In genomic region chr22:31489632-31490495, GRCh38 we compare ENCODE assay signal across 1 cellular context.
TF ChIP-seq lines count a peak whose summit lies in the region.

A gene with protein sequence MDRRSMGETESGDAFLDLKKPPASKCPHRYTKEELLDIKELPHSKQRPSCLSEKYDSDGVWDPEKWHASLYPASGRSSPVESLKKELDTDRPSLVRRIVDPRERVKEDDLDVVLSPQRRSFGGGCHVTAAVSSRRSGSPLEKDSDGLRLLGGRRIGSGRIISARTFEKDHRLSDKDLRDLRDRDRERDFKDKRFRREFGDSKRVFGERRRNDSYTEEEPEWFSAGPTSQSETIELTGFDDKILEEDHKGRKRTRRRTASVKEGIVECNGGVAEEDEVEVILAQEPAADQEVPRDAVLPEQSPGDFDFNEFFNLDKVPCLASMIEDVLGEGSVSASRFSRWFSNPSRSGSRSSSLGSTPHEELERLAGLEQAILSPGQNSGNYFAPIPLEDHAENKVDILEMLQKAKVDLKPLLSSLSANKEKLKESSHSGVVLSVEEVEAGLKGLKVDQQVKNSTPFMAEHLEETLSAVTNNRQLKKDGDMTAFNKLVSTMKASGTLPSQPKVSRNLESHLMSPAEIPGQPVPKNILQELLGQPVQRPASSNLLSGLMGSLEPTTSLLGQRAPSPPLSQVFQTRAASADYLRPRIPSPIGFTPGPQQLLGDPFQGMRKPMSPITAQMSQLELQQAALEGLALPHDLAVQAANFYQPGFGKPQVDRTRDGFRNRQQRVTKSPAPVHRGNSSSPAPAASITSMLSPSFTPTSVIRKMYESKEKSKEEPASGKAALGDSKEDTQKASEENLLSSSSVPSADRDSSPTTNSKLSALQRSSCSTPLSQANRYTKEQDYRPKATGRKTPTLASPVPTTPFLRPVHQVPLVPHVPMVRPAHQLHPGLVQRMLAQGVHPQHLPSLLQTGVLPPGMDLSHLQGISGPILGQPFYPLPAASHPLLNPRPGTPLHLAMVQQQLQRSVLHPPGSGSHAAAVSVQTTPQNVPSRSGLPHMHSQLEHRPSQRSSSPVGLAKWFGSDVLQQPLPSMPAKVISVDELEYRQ (minus strand): TSS chr22:31489842. CDS start chr22:31488718, 1,124 bp downstream.

TF ChIP-seq in HepG2, 621 proteins besides CTCF, POLR2A, EP300 and RAD21 (continued from another document and continues in another):
- TF ChIP-seq, protein P1, sequence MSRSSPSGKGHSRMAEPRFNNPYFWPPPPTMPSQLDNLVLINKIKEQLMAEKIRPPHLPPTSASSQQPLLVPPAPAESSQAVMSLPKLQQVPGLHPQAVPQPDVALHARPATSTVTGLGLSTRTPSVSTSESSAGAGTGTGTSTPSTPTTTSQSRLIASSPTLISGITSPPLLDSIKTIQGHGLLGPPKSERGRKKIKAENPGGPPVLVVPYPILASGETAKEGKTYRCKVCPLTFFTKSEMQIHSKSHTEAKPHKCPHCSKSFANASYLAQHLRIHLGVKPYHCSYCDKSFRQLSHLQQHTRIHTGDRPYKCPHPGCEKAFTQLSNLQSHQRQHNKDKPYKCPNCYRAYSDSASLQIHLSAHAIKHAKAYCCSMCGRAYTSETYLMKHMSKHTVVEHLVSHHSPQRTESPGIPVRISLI (CRISPR knock-in tag; IDR thresholded peaks at IDR 0.05; ENCODE audit: borderline replicate concordance): no peak
- TF ChIP-seq ZBTB14 (CRISPR knock-in tag; IDR thresholded peaks at IDR 0.05) (peak; percentile 77), NCOA2 (CRISPR knock-in tag; IDR thresholded peaks at IDR 0.05) (no peak), TBP (CRISPR knock-in tag; IDR thresholded peaks at IDR 0.05) (no peak), ZFYVE20 (CRISPR knock-in tag; IDR thresholded peaks at IDR 0.05; ENCODE audit: borderline replicate concordance, low read depth) (no peak), ZBTB38 (CRISPR knock-in tag; IDR thresholded peaks at IDR 0.05) (peak; percentile 67), GTF2F1 (IDR thresholded peaks at IDR 0.05; ENCODE audit: low read length) (no peak), ARID2 (CRISPR knock-in tag; IDR thresholded peaks at IDR 0.05; ENCODE audit: borderline replicate concordance) (peak; percentile 54; the same call in 1 of the 2 replicates), MXD4 (CRISPR knock-in tag; IDR thresholded peaks at IDR 0.05) (no peak; the same call in 1 of the 2 replicates), MEIS1 (CRISPR knock-in tag; IDR thresholded peaks at IDR 0.05; ENCODE audit: borderline replicate concordance) (0 out of 2 replicates have a peak, but pooled peaks have one; percentile 44), MEF2D (CRISPR knock-in tag; IDR thresholded peaks at IDR 0.05) (0 out of 2 replicates have a peak, but pooled peaks have one; percentile 32), ZNF839 (CRISPR knock-in tag; IDR thresholded peaks at IDR 0.05; ENCODE audit: borderline replicate concordance) (no peak), PREB (CRISPR knock-in tag; IDR thresholded peaks at IDR 0.05) (no peak), ZNF597 (CRISPR knock-in tag; IDR thresholded peaks at IDR 0.05) (no peak), FOXA1 (IDR thresholded peaks at IDR 0.05) (no peak), FOXA1 (CRISPR knock-in tag; IDR thresholded peaks at IDR 0.05) (no peak), FOXP1 (IDR thresholded peaks at IDR 0.05) (no peak), FOXP1 (CRISPR knock-in tag; IDR thresholded peaks at IDR 0.05) (no peak), DMAP1 (CRISPR knock-in tag; IDR thresholded peaks at IDR 0.05) (peak; percentile 49), ZNF652 (CRISPR knock-in tag; IDR thresholded peaks at IDR 0.05; ENCODE audit: borderline replicate concordance, low read depth) (no peak), SRSF9 (IDR thresholded peaks at IDR 0.05; ENCODE audit: borderline replicate concordance, insufficient read depth, low read depth, low read length, poor library complexity, severe bottlenecking) (no peak), MLXIP (CRISPR knock-in tag; IDR thresholded peaks at IDR 0.05; ENCODE audit: borderline replicate concordance) (no peak), KDM1A (CRISPR knock-in tag; IDR thresholded peaks at IDR 0.05) (no peak; the same call in 1 of the 2 replicates), SAP130 (CRISPR knock-in tag; IDR thresholded peaks at IDR 0.05; ENCODE audit: low read depth) (peak; percentile 89), RXRB (CRISPR knock-in tag; IDR thresholded peaks at IDR 0.05; ENCODE audit: borderline replicate concordance) (peak; percentile 19; the same call in 1 of the 2 replicates), MZF1 (CRISPR knock-in tag; IDR thresholded peaks at IDR 0.05; ENCODE audit: borderline replicate concordance) (no peak), ZNF317 (CRISPR knock-in tag; IDR thresholded peaks at IDR 0.05) (no peak), TCF7L2 (IDR thresholded peaks at IDR 0.05; ENCODE audit: low read depth, low read length) (no peak), IRF9 (CRISPR knock-in tag; IDR thresholded peaks at IDR 0.05; ENCODE audit: borderline replicate concordance) (peak; percentile 55; the same call in 1 of the 2 replicates), ZNF766 (CRISPR knock-in tag; IDR thresholded peaks at IDR 0.05; ENCODE audit: borderline replicate concordance) (no peak), PRPF4 (IDR thresholded peaks at IDR 0.05; ENCODE audit: low read depth, low read length, poor library complexity, severe bottlenecking) (no peak), TMF1 (CRISPR knock-in tag; IDR thresholded peaks at IDR 0.05; ENCODE audit: low read depth) (peak; percentile 78; the same call in 1 of the 2 replicates), KDM5B (CRISPR knock-in tag; IDR thresholded peaks at IDR 0.05; ENCODE audit: borderline replicate concordance) (peak; percentile 73; the same call in 1 of the 2 replicates), NFYC (CRISPR knock-in tag; IDR thresholded peaks at IDR 0.05) (no peak)
- TF ChIP-seq, protein P2, sequence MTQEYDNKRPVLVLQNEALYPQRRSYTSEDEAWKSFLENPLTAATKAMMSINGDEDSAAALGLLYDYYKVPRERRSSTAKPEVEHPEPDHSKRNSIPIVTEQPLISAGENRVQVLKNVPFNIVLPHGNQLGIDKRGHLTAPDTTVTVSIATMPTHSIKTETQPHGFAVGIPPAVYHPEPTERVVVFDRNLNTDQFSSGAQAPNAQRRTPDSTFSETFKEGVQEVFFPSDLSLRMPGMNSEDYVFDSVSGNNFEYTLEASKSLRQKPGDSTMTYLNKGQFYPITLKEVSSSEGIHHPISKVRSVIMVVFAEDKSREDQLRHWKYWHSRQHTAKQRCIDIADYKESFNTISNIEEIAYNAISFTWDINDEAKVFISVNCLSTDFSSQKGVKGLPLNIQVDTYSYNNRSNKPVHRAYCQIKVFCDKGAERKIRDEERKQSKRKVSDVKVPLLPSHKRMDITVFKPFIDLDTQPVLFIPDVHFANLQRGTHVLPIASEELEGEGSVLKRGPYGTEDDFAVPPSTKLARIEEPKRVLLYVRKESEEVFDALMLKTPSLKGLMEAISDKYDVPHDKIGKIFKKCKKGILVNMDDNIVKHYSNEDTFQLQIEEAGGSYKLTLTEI (CRISPR knock-in tag; conservative IDR thresholded peaks at IDR 0.05): no peak
- TF ChIP-seq, protein P3, sequence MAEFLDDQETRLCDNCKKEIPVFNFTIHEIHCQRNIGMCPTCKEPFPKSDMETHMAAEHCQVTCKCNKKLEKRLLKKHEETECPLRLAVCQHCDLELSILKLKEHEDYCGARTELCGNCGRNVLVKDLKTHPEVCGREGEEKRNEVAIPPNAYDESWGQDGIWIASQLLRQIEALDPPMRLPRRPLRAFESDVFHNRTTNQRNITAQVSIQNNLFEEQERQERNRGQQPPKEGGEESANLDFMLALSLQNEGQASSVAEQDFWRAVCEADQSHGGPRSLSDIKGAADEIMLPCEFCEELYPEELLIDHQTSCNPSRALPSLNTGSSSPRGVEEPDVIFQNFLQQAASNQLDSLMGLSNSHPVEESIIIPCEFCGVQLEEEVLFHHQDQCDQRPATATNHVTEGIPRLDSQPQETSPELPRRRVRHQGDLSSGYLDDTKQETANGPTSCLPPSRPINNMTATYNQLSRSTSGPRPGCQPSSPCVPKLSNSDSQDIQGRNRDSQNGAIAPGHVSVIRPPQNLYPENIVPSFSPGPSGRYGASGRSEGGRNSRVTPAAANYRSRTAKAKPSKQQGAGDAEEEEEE (CRISPR knock-in tag; IDR thresholded peaks at IDR 0.05; ENCODE audit: borderline replicate concordance): no peak
- TF ChIP-seq, protein P4, sequence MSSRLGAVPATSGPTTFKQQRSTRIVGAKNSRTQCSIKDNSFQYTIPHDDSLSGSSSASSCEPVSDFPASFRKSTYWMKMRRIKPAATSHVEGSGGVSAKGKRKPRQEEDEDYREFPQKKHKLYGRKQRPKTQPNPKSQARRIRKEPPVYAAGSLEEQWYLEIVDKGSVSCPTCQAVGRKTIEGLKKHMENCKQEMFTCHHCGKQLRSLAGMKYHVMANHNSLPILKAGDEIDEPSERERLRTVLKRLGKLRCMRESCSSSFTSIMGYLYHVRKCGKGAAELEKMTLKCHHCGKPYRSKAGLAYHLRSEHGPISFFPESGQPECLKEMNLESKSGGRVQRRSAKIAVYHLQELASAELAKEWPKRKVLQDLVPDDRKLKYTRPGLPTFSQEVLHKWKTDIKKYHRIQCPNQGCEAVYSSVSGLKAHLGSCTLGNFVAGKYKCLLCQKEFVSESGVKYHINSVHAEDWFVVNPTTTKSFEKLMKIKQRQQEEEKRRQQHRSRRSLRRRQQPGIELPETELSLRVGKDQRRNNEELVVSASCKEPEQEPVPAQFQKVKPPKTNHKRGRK (CRISPR knock-in tag; IDR thresholded peaks at IDR 0.05): no peak
